Comparison of ENCODE assay signal across 1 cellular context in genomic region chr12:65668981-65669695, GRCh38.
TF ChIP-seq lines count a peak whose summit lies in the region.

No MANE protein-coding gene starts in this region.

TF ChIP-seq in K562, 482 proteins besides CTCF, POLR2A, EP300 and RAD21 (continued from another document):
- TF ChIP-seq POLR2H (tag; IDR thresholded peaks at IDR 0.05; ENCODE audit: low read depth), result 0 out of 2 replicates have a peak, but pooled peaks have one; percentile 12
